Comparison of ENCODE assay signal across 15 cellular contexts in the genomic region with DNA sequence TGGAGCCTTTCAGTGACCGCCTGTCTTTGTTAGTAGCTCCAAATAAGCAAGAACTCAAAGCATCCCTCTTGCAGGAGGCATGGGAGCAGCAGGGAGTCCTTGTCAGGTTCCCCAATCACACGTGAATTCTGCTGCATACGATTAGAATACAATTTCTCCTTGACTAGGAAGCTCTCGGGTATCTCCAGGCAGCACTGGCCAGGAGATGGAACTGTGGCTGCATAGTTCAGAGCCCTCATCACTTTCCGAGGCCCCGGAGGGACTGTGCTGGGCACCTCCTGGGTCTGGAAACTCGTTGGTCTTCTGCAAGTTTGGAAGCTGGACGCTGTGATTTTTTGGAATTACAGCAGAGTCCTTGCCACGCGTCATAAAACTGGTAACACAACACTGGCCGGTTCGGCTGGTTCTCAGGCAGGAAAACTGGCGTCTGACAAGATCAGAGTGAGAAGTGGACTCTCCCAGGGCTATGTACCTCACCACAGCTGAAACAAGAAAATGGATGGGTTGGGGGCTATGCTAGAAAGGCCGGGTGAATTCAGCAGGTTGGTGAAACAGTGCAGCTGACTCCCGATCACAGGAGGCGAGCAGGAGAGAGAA.
"Had no signal": no experiment of that assay in that cellular context is flagged by ENCODE, and none has a peak within 500 bp of the region (broad histone marks: within the 10 kb centered on the region; RNA-seq: fewer than 3 reads in every experiment).

No MANE protein-coding gene starts in this region.

- H3K36me3 ChIP-seq: esophagus muscularis mucosa, stomach, tibial nerve had no signal

- H3K27me3 Mint-ChIP-seq: activated CD8-positive, alpha-beta T cell treated with anti-CD3 and anti-CD28 coated beads for 36 hours; activated naive CD8-positive, alpha-beta T cell treated with anti-CD3 and anti-CD28 coated beads, Interleukin-2, amount 50 U/mL, for 24 hours; central memory CD8-positive, alpha-beta T cell; dendritic cell treated with granulocyte-macrophage colony-stimulating factor and Interleukin-4, amounts not matched to agents 40 ng/mL and 50 ng/mL, for 4 days; natural killer cell treated with Interleukin-12 subunit alpha and Interleukin-12 subunit beta and Interleukin-15 and Interleukin-18, amount 100 ng/mL, for 72 hours had no signal

- H3K4me3 ChIP-seq: esophagus muscularis mucosa, lung, stomach, tibial nerve had no signal

- H3K9me3 ChIP-seq: esophagus muscularis mucosa, stomach, tibial nerve had no signal

- ATAC-seq: activated CD8-positive, alpha-beta T cell treated with anti-CD3 and anti-CD28 coated beads for 36 hours; activated naive CD8-positive, alpha-beta T cell treated with anti-CD3 and anti-CD28 coated beads, Interleukin-2, amount 50 U/mL, for 24 hours; left cardiac atrium; natural killer cell treated with Interleukin-12 subunit alpha and Interleukin-12 subunit beta and Interleukin-15 and Interleukin-18, amount 100 ng/mL, for 72 hours had no signal

- H3K27ac ChIP-seq: esophagus muscularis mucosa, stomach had no signal

- H3K27ac Mint-ChIP-seq: activated CD8-positive, alpha-beta T cell treated with anti-CD3 and anti-CD28 coated beads for 36 hours; activated naive CD8-positive, alpha-beta T cell treated with anti-CD3 and anti-CD28 coated beads, Interleukin-2, amount 50 U/mL, for 24 hours; dendritic cell treated with granulocyte-macrophage colony-stimulating factor and Interleukin-4, amounts not matched to agents 40 ng/mL and 50 ng/mL, for 4 days; immature natural killer cell; natural killer cell treated with Interleukin-12 subunit alpha and Interleukin-12 subunit beta and Interleukin-15 and Interleukin-18, amount 100 ng/mL, for 72 hours had no signal

- H3K27me3 ChIP-seq: esophagus muscularis mucosa, stomach, tibial nerve had no signal

- DNase-seq: activated CD8-positive, alpha-beta memory T cell treated with anti-CD3 and anti-CD28 coated beads, Interleukin-2, amount 50 U/mL, for 4 hours; activated CD8-positive, alpha-beta T cell treated with anti-CD3 and anti-CD28 coated beads for 36 hours; activated naive CD4-positive, alpha-beta T cell treated with Interleukin-2 at 50 U/mL for 16 hours; activated naive CD8-positive, alpha-beta T cell treated with anti-CD3 and anti-CD28 coated beads, Interleukin-2, amount 50 U/mL, for 24 hours; glutamatergic neuron; immature natural killer cell; left cardiac atrium; small intestine; stomach had no signal

- H3K4me3 Mint-ChIP-seq: activated CD8-positive, alpha-beta T cell treated with anti-CD3 and anti-CD28 coated beads for 36 hours; activated naive CD8-positive, alpha-beta T cell treated with anti-CD3 and anti-CD28 coated beads, Interleukin-2, amount 50 U/mL, for 24 hours; central memory CD8-positive, alpha-beta T cell; dendritic cell treated with granulocyte-macrophage colony-stimulating factor and Interleukin-4, amounts not matched to agents 40 ng/mL and 50 ng/mL, for 4 days; immature natural killer cell; natural killer cell treated with Interleukin-12 subunit alpha and Interleukin-12 subunit beta and Interleukin-15 and Interleukin-18, amount 100 ng/mL, for 72 hours had no signal

- H3K36me3 Mint-ChIP-seq: natural killer cell treated with Interleukin-12 subunit alpha and Interleukin-12 subunit beta and Interleukin-15 and Interleukin-18, amount 100 ng/mL, for 72 hours had no signal

- H3K9me3 Mint-ChIP-seq: activated CD8-positive, alpha-beta T cell treated with anti-CD3 and anti-CD28 coated beads for 36 hours; activated naive CD8-positive, alpha-beta T cell treated with anti-CD3 and anti-CD28 coated beads, Interleukin-2, amount 50 U/mL, for 24 hours; central memory CD8-positive, alpha-beta T cell; dendritic cell treated with granulocyte-macrophage colony-stimulating factor and Interleukin-4, amounts not matched to agents 40 ng/mL and 50 ng/mL, for 4 days; immature natural killer cell; natural killer cell treated with Interleukin-12 subunit alpha and Interleukin-12 subunit beta and Interleukin-15 and Interleukin-18, amount 100 ng/mL, for 72 hours had no signal
